ENCODE assay signal across 19 cellular contexts in the genomic region with DNA sequence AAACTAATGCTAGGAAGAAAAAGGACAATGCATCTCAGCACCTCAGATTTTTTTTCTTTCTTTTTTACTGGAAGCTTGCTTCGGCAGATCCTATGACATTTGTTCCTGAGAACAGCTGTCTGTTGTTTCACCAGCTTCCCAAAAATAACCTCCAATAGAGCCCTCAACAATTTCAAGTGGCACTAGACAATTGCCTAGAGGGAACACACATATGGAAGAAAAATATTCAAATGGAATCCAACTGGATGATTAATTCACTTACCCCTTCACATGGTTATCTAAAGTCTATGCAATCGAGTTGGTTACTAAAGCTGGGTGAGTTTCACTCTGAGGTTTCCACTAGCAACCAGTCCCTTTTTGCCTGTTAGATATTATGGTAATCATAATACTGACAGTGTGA. TPM values are rescaled to one million over a fixed set of nuclear protein-coding genes. Genes with fewer than 3 reads are reported as not detected.
DNase-seq lines count a peak whose midpoint lies in the region; ATAC-seq, FAIRE-seq and TF ChIP-seq lines count a peak whose summit lies in the region.
"Had no signal": no experiment of that assay in that cellular context is flagged by ENCODE, and none has a peak within 500 bp of the region (broad histone marks: within the 10 kb centered on the region; RNA-seq: fewer than 3 reads in every experiment).

A gene with protein sequence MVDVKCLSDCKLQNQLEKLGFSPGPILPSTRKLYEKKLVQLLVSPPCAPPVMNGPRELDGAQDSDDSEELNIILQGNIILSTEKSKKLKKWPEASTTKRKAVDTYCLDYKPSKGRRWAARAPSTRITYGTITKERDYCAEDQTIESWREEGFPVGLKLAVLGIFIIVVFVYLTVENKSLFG (minus strand): TSS at position 329 of the 400 bp plus-strand sequence. CDS start 1,520 bp downstream, outside the sequence.

- H3K9me3 ChIP-seq in cardiac muscle cell (ENCODE audit: low read depth) (no peaks in the 10 kb centered on the region), testis (no peaks in the 10 kb centered on the region)
- H3K9me3 ChIP-seq: breast epithelium, neutrophil, Peyer's patch had no signal

- WGBS in testis, 2 donors: 74 to 86% methylated on average over 2 of the region's 2 CpGs

- no peak within 1 kb of the TSS for H3K4me3 ChIP-seq in cardiac muscle cell
- H3K4me3 ChIP-seq in testis: no peak within 1 kb of the TSS
- H3K4me3 ChIP-seq: breast epithelium, Peyer's patch had no signal

- DNase-seq in SHP77 treated with DMSO at 0.1 percent for 48 hours (lab: John Stamatoyannopoulos, UW) (peak; percentile 30), SHP77 (lab: John Stamatoyannopoulos, UW) (no peak), NCI-H345 treated with DMSO at 0.1 percent for 48 hours (lab: John Stamatoyannopoulos, UW; ENCODE audit: unreplicated experiment) (peak; percentile 70), cardiac muscle cell (ENCODE audit: low read depth in 1 of 2, low spot score in 1 of 2) (peak in 1 of 2 donors; percentile 72), testis (no peak), GM19239 (ENCODE audit: insufficient read length, low spot score) (no peak)
- DNase-seq in stimulated activated CD4-positive, alpha-beta T cell treated with anti-CD3 and anti-CD28 coated beads, Interleukin-4, amount 100 ng/mL, for 1 hour: no peak
- DNase-seq: activated CD4-positive, CD25-positive, alpha-beta regulatory T cell treated with anti-CD3 and anti-CD28 coated beads, Interleukin-2, amount 50 U/mL, for 72 hours; CD4-positive, alpha-beta memory T cell; Peyer's patch; stimulated activated CD4-positive, alpha-beta T cell treated with anti-CD3 and anti-CD28 coated beads, Interleukin-2, amount 100 ng/mL, for 48 hours; T-helper 2 cell had no signal

- TF ChIP-seq CTCF in cardiac muscle cell (IDR thresholded peaks at IDR 0.05; ENCODE audit: low read depth, low read length) (no peak), testis (IDR thresholded peaks at IDR 0.05) (no peak)

- H3K27ac ChIP-seq in cardiac muscle cell (peak within 1 kb of the TSS; percentile 79), testis (no peak within 1 kb of the TSS)
- H3K27ac ChIP-seq: breast epithelium, neutrophil, Peyer's patch had no signal

- H3K4me1 ChIP-seq in cardiac muscle cell (ENCODE audit: low read depth) (peaks cover 20% of the 10 kb centered on the region), testis (no peaks in the 10 kb centered on the region)
- H3K4me1 ChIP-seq: breast epithelium, Peyer's patch had no signal

- ATAC-seq in GM18907 (IDR thresholded peaks at IDR 0.05; ENCODE audit: unreplicated experiment): no peak
- ATAC-seq: sciatic nerve had no signal

- H3K36me3 ChIP-seq in cardiac muscle cell: no peaks in the 10 kb centered on the region
- H3K36me3 ChIP-seq in testis (ENCODE audit: low read depth, missing control alignments): no peaks in the 10 kb centered on the region
- H3K36me3 ChIP-seq: breast epithelium, neutrophil, Peyer's patch had no signal

- no peak for FAIRE-seq in GM19239 (lab: Jason Lieb, UNC)
- FAIRE-seq: HTR-8/SVneo had no signal

- intact Hi-C loops in testis (cut with DNase I; ENCODE audit: low total_unique reads): no loop called here

- H3K27me3 ChIP-seq in cardiac muscle cell (no peaks in the 10 kb centered on the region), testis (no peaks in the 10 kb centered on the region)
- H3K27me3 ChIP-seq: breast epithelium, Peyer's patch had no signal

- no peak for TF ChIP-seq POLR2A in testis (IDR thresholded peaks at IDR 0.05)

RNA-seq across cellular contexts. Expression of the gene that starts here (rescaled TPM):
- total RNA-seq in cardiac muscle cell (not detected in 2 replicates), testis (10 to 100 TPM; 35.2 to 71.1 TPM)
- polyA plus RNA-seq in cardiac muscle cell (not detected in 2 replicates), testis (ENCODE audit: insufficient read depth, low read depth, low replicate concordance) (83.2 TPM)
- total RNA-seq: lung microvascular endothelial cell, NCI-H460, sciatic nerve had no signal
- polyA plus RNA-seq: CD4-positive, alpha-beta memory T cell had no signal

Comparison
In these comparisons a context has a peak if more than half of its experiments do, and no peak if none do; other contexts are left out.
1. RNA of the gene that starts here (total RNA-seq): 35.2 to 71.1 TPM in testis; not detected in cardiac muscle cell; every median in the first group is over 10 times any median in the second.
2. RNA of the gene that starts here (polyA plus RNA-seq): 83.2 TPM in testis (single experiment); not detected in cardiac muscle cell; every median in the first group is over 10 times any median in the second.
3. DNase-seq: peak in SHP77 treated with DMSO at 0.1 percent for 48 hours (single experiment) and NCI-H345 treated with DMSO at 0.1 percent for 48 hours (single experiment); none in SHP77 (0 of 2), testis (single experiment), GM19239 (single experiment) and stimulated activated CD4-positive, alpha-beta T cell treated with anti-CD3 and anti-CD28 coated beads, Interleukin-4, amount 100 ng/mL, for 1 hour (single experiment).